22 cellular contexts compared by ENCODE assay signal in genomic region chr13:101231751-101232428, GRCh38.
A peak's percentile ranks its signal among the peaks of the same experiment; 100 is the strongest.
DNase-seq lines count a peak whose midpoint lies in the region; ATAC-seq and TF ChIP-seq lines count a peak whose summit lies in the region.
"Had no signal": no experiment of that assay in that cellular context is flagged by ENCODE, and none has a peak within 500 bp of the region (broad histone marks: within the 10 kb centered on the region; RNA-seq: fewer than 3 reads in every experiment).

No MANE protein-coding gene starts in this region.

- TF ChIP-seq CTCF in HFFc6 (IDR thresholded peaks at IDR 0.05) (no peak), heart left ventricle (IDR thresholded peaks at IDR 0.05) (no peak), lower lobe of right lung (IDR thresholded peaks at IDR 0.05) (no peak)

- H3K4me3 ChIP-seq in adipocyte (ENCODE audit: low read length) = no peak overlapping the region
- no peak overlapping the region for H3K4me3 ChIP-seq in heart left ventricle
- no peak overlapping the region for H3K4me3 ChIP-seq in lower lobe of right lung
- H3K4me3 ChIP-seq: spleen, thoracic aorta had no signal

- H3K27ac ChIP-seq in heart left ventricle (no peak overlapping the region), lower lobe of right lung (no peak overlapping the region)
- H3K27ac ChIP-seq: spleen, thoracic aorta had no signal

- intact Hi-C loops in heart left ventricle (cut with DNase I) (no loop called here), lower lobe of right lung (cut with DNase I) (no loop called here)

- no peak for ATAC-seq in heart left ventricle
- no peak for ATAC-seq in stimulated activated naive B cell treated with anti-CD40 and anti-IgM and Interleukin-4, amounts not matched to agents 10 μg/mL and 1 μg/mL and 100 μg/mL, for 72 hours (replicated peaks)
- ATAC-seq in HG02885 (IDR thresholded peaks at IDR 0.05; ENCODE audit: poor library complexity, unreplicated experiment) = no peak
- no peak for ATAC-seq in lower lobe of right lung
- ATAC-seq: esophagus mucosa, natural killer cell had no signal

- H3K27me3 Mint-ChIP-seq in HFFc6 (ENCODE audit: insufficient read depth) = no peaks in the 10 kb centered on the region; the same call in 1 of the 2 replicates
- no peaks in the 10 kb centered on the region for H3K27me3 Mint-ChIP-seq in stimulated activated naive B cell treated with anti-CD40 and anti-IgM and Interleukin-4, amounts not matched to agents 10 μg/mL and 1 μg/mL and 100 μg/mL, for 72 hours
- H3K27me3 Mint-ChIP-seq: activated CD4-positive, alpha-beta memory T cell treated with anti-CD3 and anti-CD28 coated beads, Interleukin-2, amount 10 ng/mL, durations not matched to agents 7 days and 5 days had no signal

- no peaks in the 10 kb centered on the region for H3K27me3 ChIP-seq in adipocyte (replicated peaks; ENCODE audit: control insufficient read depth, insufficient read depth, low read length)
- no peaks in the 10 kb centered on the region for H3K27me3 ChIP-seq in heart left ventricle
- no peaks in the 10 kb centered on the region for H3K27me3 ChIP-seq in lower lobe of right lung (ENCODE audit: low read depth)
- H3K27me3 ChIP-seq: spleen had no signal

- H3K4me3 Mint-ChIP-seq in HFFc6 = no peak overlapping the region
- no peak overlapping the region for H3K4me3 Mint-ChIP-seq in stimulated activated naive B cell treated with anti-CD40 and anti-IgM and Interleukin-4, amounts not matched to agents 10 μg/mL and 1 μg/mL and 100 μg/mL, for 72 hours
- H3K4me3 Mint-ChIP-seq: activated CD4-positive, alpha-beta memory T cell treated with anti-CD3 and anti-CD28 coated beads, Interleukin-2, amount 10 ng/mL, durations not matched to agents 7 days and 5 days; activated naive CD4-positive, alpha-beta T cell treated with anti-CD3 and anti-CD28 coated beads, Interleukin-2, amount 50 U/mL, for 24 hours; CD4-positive, alpha-beta T cell; H9; memory B cell; natural killer cell; T-helper 1 cell treated with Interleukin-12 subunit alpha and Interleukin-12 subunit beta and Interleukin-4 antibody, amounts not matched to agents 30 μg/mL and 1 μg/mL, for 36 hours had no signal

- WGBS in heart left ventricle, 4 donors = 71 to 81% (median 74%) methylated on average over 5 of the region's 5 CpGs

- no peak overlapping the region for H3K9ac ChIP-seq in adipocyte (ENCODE audit: low read length)

- peak; percentile 65 for DNase-seq in AG08395 (ENCODE audit: low spot score)
- peak; percentile 29 for DNase-seq in HFFc6
- DNase-seq in adipocyte (ENCODE audit: low read depth) = peak; percentile 37
- DNase-seq in iris pigment epithelial cell (ENCODE audit: low read depth) = peak; percentile 71
- no peak for DNase-seq in heart left ventricle
- no peak for DNase-seq in stimulated activated naive B cell treated with anti-CD40 and anti-IgM and Interleukin-4, amounts not matched to agents 10 μg/mL and 1 μg/mL and 100 μg/mL, for 72 hours
- DNase-seq in lower lobe of right lung = no peak
- DNase-seq: activated CD4-positive, alpha-beta memory T cell treated with anti-CD3 and anti-CD28 coated beads, Interleukin-2, amount 10 ng/mL, durations not matched to agents 7 days and 5 days; activated T-cell treated with anti-CD3 and anti-CD28 coated beads, Interleukin-2, amount 50 U/mL, for 1 hour; CD4-positive, alpha-beta T cell; H9; head of caudate nucleus; natural killer cell; NCI-H2081; Right ventricle myocardium superior; spleen had no signal

- peak overlapping the region; percentile 55 for H3K27ac Mint-ChIP-seq in HFFc6
- H3K27ac Mint-ChIP-seq in stimulated activated naive B cell treated with anti-CD40 and anti-IgM and Interleukin-4, amounts not matched to agents 10 μg/mL and 1 μg/mL and 100 μg/mL, for 72 hours = no peak overlapping the region
- H3K27ac Mint-ChIP-seq: activated CD4-positive, alpha-beta memory T cell treated with anti-CD3 and anti-CD28 coated beads, Interleukin-2, amount 10 ng/mL, durations not matched to agents 7 days and 5 days; activated naive CD4-positive, alpha-beta T cell treated with anti-CD3 and anti-CD28 coated beads, Interleukin-2, amount 50 U/mL, for 24 hours; CD4-positive, alpha-beta T cell; H9; memory B cell; natural killer cell; T-helper 1 cell treated with Interleukin-12 subunit alpha and Interleukin-12 subunit beta and Interleukin-4 antibody, amounts not matched to agents 30 μg/mL and 1 μg/mL, for 36 hours had no signal

- H3K36me3 ChIP-seq in adipocyte (ENCODE audit: control insufficient read depth, insufficient read depth, low read length, severe bottlenecking) (no peaks in the 10 kb centered on the region), heart left ventricle (no peaks in the 10 kb centered on the region), lower lobe of right lung (no peaks in the 10 kb centered on the region)
- H3K36me3 ChIP-seq: spleen, thoracic aorta had no signal

- H3K4me1 ChIP-seq in adipocyte (ENCODE audit: control insufficient read depth, insufficient read depth, low read length) = no peaks in the 10 kb centered on the region
- H3K4me1 ChIP-seq in heart left ventricle = no peaks in the 10 kb centered on the region
- H3K4me1 ChIP-seq in lower lobe of right lung = no peaks in the 10 kb centered on the region
- H3K4me1 ChIP-seq: spleen had no signal

- peaks cover 16% of the 10 kb centered on the region for H3K4me1 Mint-ChIP-seq in HFFc6 (ENCODE audit: low read depth)
- H3K4me1 Mint-ChIP-seq in stimulated activated naive B cell treated with anti-CD40 and anti-IgM and Interleukin-4, amounts not matched to agents 10 μg/mL and 1 μg/mL and 100 μg/mL, for 72 hours = no peaks in the 10 kb centered on the region
- H3K4me1 Mint-ChIP-seq: activated CD4-positive, alpha-beta memory T cell treated with anti-CD3 and anti-CD28 coated beads, Interleukin-2, amount 10 ng/mL, durations not matched to agents 7 days and 5 days; activated naive CD4-positive, alpha-beta T cell treated with anti-CD3 and anti-CD28 coated beads, Interleukin-2, amount 50 U/mL, for 24 hours; H9; memory B cell; natural killer cell had no signal

- no peaks in the 10 kb centered on the region for H3K36me3 Mint-ChIP-seq in HFFc6 (ENCODE audit: low read depth)
- H3K36me3 Mint-ChIP-seq in stimulated activated naive B cell treated with anti-CD40 and anti-IgM and Interleukin-4, amounts not matched to agents 10 μg/mL and 1 μg/mL and 100 μg/mL, for 72 hours = no peaks in the 10 kb centered on the region
- H3K36me3 Mint-ChIP-seq: activated naive CD4-positive, alpha-beta T cell treated with anti-CD3 and anti-CD28 coated beads, Interleukin-2, amount 50 U/mL, for 24 hours; memory B cell; natural killer cell had no signal

- TF ChIP-seq POLR2A in heart left ventricle (IDR thresholded peaks at IDR 0.05) = no peak

- H3K9me3 ChIP-seq in adipocyte (ENCODE audit: control insufficient read depth, low read length) (no peaks in the 10 kb centered on the region), heart left ventricle (no peaks in the 10 kb centered on the region), lower lobe of right lung (no peaks in the 10 kb centered on the region)
- H3K9me3 ChIP-seq: thoracic aorta had no signal

- H3K9me3 Mint-ChIP-seq in HFFc6 = peaks cover 4% of the 10 kb centered on the region; the same call in 1 of the 2 replicates
- H3K9me3 Mint-ChIP-seq in stimulated activated naive B cell treated with anti-CD40 and anti-IgM and Interleukin-4, amounts not matched to agents 10 μg/mL and 1 μg/mL and 100 μg/mL, for 72 hours = peaks cover 0 to 5% of the 10 kb centered on the region in 2 donors
- H3K9me3 Mint-ChIP-seq: CD4-positive, alpha-beta T cell; T-helper 1 cell treated with Interleukin-12 subunit alpha and Interleukin-12 subunit beta and Interleukin-4 antibody, amounts not matched to agents 30 μg/mL and 1 μg/mL, for 36 hours had no signal

Comparison
In these comparisons a context has a peak if more than half of its experiments do, and no peak if none do; other contexts are left out.
1. DNase-seq: peak in AG08395 (single experiment), HFFc6 (single experiment), adipocyte (single experiment) and iris pigment epithelial cell (single experiment); none in heart left ventricle (0 of 5), stimulated activated naive B cell treated with anti-CD40 and anti-IgM and Interleukin-4, amounts not matched to agents 10 μg/mL and 1 μg/mL and 100 μg/mL, for 72 hours (single experiment) and lower lobe of right lung (single experiment).